19 cellular contexts compared by ENCODE assay signal in genomic region chr2:12610314-12610713, GRCh38.
DNase-seq lines count a peak whose midpoint lies in the region; ATAC-seq, FAIRE-seq and TF ChIP-seq lines count a peak whose summit lies in the region.
"Had no signal": no experiment of that assay in that cellular context is flagged by ENCODE, and none has a peak within 500 bp of the region (broad histone marks: within the 10 kb centered on the region; RNA-seq: fewer than 3 reads in every experiment).

No MANE protein-coding gene starts in this region.

- ATAC-seq in HepG2 (no peak), right lobe of liver (no peak)

- TF ChIP-seq POLR2A in HepG2 (IDR thresholded peaks at IDR 0.05; ENCODE audit: insufficient read depth in 1 of 2, low read depth in 2 of 2, low read length in 2 of 2) (no peak), right lobe of liver (IDR thresholded peaks at IDR 0.05) (no peak)

- in situ Hi-C loops in HepG2 (cut with HindIII; ENCODE audit: extremely low pct_ligation_motif_present, low pct_unique_long_range_greater_than_20kb), result no loop called here

- TF ChIP-seq CTCF in HepG2 (CRISPR knock-in tag; IDR thresholded peaks at IDR 0.05), result no peak
- TF ChIP-seq CTCF in right lobe of liver (IDR thresholded peaks at IDR 0.05), result no peak
- TF ChIP-seq CTCF in SU-DHL-6 (IDR thresholded peaks at IDR 0.05; ENCODE audit: insufficient read depth, low read length, poor library complexity, severe bottlenecking), result no peak
- TF ChIP-seq CTCF in smooth muscle cell (IDR thresholded peaks at IDR 0.05; ENCODE audit: borderline replicate concordance, insufficient read depth, poor library complexity, severe bottlenecking), result no peak

- FAIRE-seq in HepG2 (lab: Jason Lieb, UNC), result no peak
- FAIRE-seq: G401.6, GM12892, H1 had no signal

- H3K4me1 ChIP-seq in HepG2 (ENCODE audit: insufficient read depth, low read length) (no peaks in the 10 kb centered on the region), right lobe of liver (no peaks in the 10 kb centered on the region), smooth muscle cell (ENCODE audit: low read depth) (peaks cover 14% of the 10 kb centered on the region)

- H3K4me2 ChIP-seq in HepG2 (ENCODE audit: low read depth, low read length), result no peak overlapping the region
- peak overlapping the region; percentile 39 for H3K4me2 ChIP-seq in SU-DHL-6 (ENCODE audit: low read depth, low read length, poor library complexity, severe bottlenecking)
- peak overlapping the region; percentile 29 for H3K4me2 ChIP-seq in smooth muscle cell

- intact Hi-C loops in HepG2 (cut with micrococcal nuclease; ENCODE audit: unreplicated experiment) (no loop called here), right lobe of liver (cut with DNase I) (no loop called here)

- H3K9me3 ChIP-seq in HepG2 (ENCODE audit: low read length) (no peaks in the 10 kb centered on the region), right lobe of liver (no peaks in the 10 kb centered on the region), SU-DHL-6 (ENCODE audit: insufficient read depth, low read length) (no peaks in the 10 kb centered on the region), smooth muscle cell (replicated peaks; ENCODE audit: low read depth) (no peaks in the 10 kb centered on the region)

- H3F3A ChIP-seq in SU-DHL-6 (ENCODE audit: insufficient read depth), result peaks cover 30% of the 10 kb centered on the region
- H3F3A ChIP-seq in smooth muscle cell (ENCODE audit: low read depth), result peaks cover 5% of the 10 kb centered on the region

- H4K20me1 ChIP-seq in HepG2 (ENCODE audit: insufficient read depth, low read length) (no peaks in the 10 kb centered on the region), SU-DHL-6 (ENCODE audit: low read depth, low read length) (no peaks in the 10 kb centered on the region), smooth muscle cell (ENCODE audit: low read depth) (no peaks in the 10 kb centered on the region)

- no TSS peak for BruUV-seq in HepG2 (replicated peaks; lab: Mats Ljungman, UMichigan)

- H3K9ac ChIP-seq in HepG2 (ENCODE audit: insufficient read depth, low read depth, low read length) (no peak overlapping the region), SU-DHL-6 (ENCODE audit: low read length) (no peak overlapping the region), smooth muscle cell (ENCODE audit: low read depth) (no peak overlapping the region)
- H3K9ac ChIP-seq: GM23248 had no signal

- no peak for TF ChIP-seq RAD21 in HepG2 (CRISPR knock-in tag; IDR thresholded peaks at IDR 0.05)

- POLR2A ChIA-PET in HepG2 (lab: Yijun Ruan, JAX), result no interaction called here

- no peaks in the 10 kb centered on the region for H3K36me3 ChIP-seq in HepG2 (replicated peaks in 1 of 2; ENCODE audit: control insufficient read depth in 1 of 2, insufficient read depth in 2 of 2, low read length in 2 of 2)
- no peaks in the 10 kb centered on the region for H3K36me3 ChIP-seq in right lobe of liver
- no peaks in the 10 kb centered on the region for H3K36me3 ChIP-seq in SU-DHL-6 (ENCODE audit: low read length)
- no peaks in the 10 kb centered on the region for H3K36me3 ChIP-seq in smooth muscle cell (ENCODE audit: low read depth)

- H3K27ac ChIP-seq in HepG2 (ENCODE audit: extremely low read length, insufficient read depth, low read length) (no peak overlapping the region), right lobe of liver (no peak overlapping the region), SU-DHL-6 (ENCODE audit: low read depth, low read length) (peak overlapping the region; percentile 68), smooth muscle cell (ENCODE audit: low read depth) (peak overlapping the region; percentile 76)
- H3K27ac ChIP-seq: 22Rv1, GM23248 had no signal

- H3K9me2 ChIP-seq in SU-DHL-6 (replicated peaks; ENCODE audit: insufficient read depth, low read length), result no peaks in the 10 kb centered on the region

- H2AFZ ChIP-seq in HepG2 (ENCODE audit: low read length), result no peak overlapping the region
- H2AFZ ChIP-seq in SU-DHL-6 (ENCODE audit: low read depth, low read length, severe bottlenecking), result peak overlapping the region; percentile 23
- H2AFZ ChIP-seq in smooth muscle cell (ENCODE audit: low read depth), result peak overlapping the region; percentile 7
- H2AFZ ChIP-seq: GM23248 had no signal

- no peak for DNase-seq in HepG2 (ENCODE audit: low spot score)
- DNase-seq in right lobe of liver, result no peak
- DNase-seq in smooth muscle cell (lab: John Stamatoyannopoulos, UW; ENCODE audit: unreplicated experiment), result no peak
- DNase-seq in activated T-cell treated with anti-CD3 and anti-CD28 coated beads, Interleukin-2, amount 50 U/mL, for 1 hour, result no peak
- DNase-seq in NCI-H2196 treated with DMSO at 0.1 percent for 48 hours (lab: John Stamatoyannopoulos, UW; ENCODE audit: unreplicated experiment), result no peak
- DNase-seq: C1 segment of cervical spinal cord; Calu3; CD4-positive, alpha-beta memory T cell; COR-L47; DMS53; DMS79 treated with DMSO at 0.1 percent for 48 hours; GM23248; H7; HCEC 1CT had no signal

- H3K4me3 ChIP-seq in HepG2 (replicated peaks in 1 of 3; ENCODE audit: insufficient read depth in 1 of 3, low read depth in 2 of 3, low read length in 3 of 3) (no peak overlapping the region), right lobe of liver (no peak overlapping the region), SU-DHL-6 (ENCODE audit: insufficient read depth, low read length, poor library complexity, severe bottlenecking) (no peak overlapping the region), smooth muscle cell (no peak overlapping the region)
- H3K4me3 ChIP-seq: GM23248 had no signal

- no peak for TF ChIP-seq EP300 in HepG2 (IDR thresholded peaks at IDR 0.05; ENCODE audit: low read depth in 2 of 2, low read length in 2 of 2)
- no peak for TF ChIP-seq EP300 in HepG2 (CRISPR knock-in tag; IDR thresholded peaks at IDR 0.05; ENCODE audit: borderline replicate concordance)

- no peaks in the 10 kb centered on the region for H3K79me2 ChIP-seq in HepG2 (ENCODE audit: insufficient read depth, low read length)
- H3K79me2 ChIP-seq in SU-DHL-6 (ENCODE audit: insufficient read depth, low read length), result no peaks in the 10 kb centered on the region
- H3K79me2 ChIP-seq in smooth muscle cell (ENCODE audit: low read depth), result no peaks in the 10 kb centered on the region

- H3K27me3 ChIP-seq in HepG2 (ENCODE audit: control insufficient read depth in 1 of 2, insufficient read depth in 2 of 2, low read length in 2 of 2), result no peaks in the 10 kb centered on the region
- H3K27me3 ChIP-seq in right lobe of liver, result no peaks in the 10 kb centered on the region
- no peaks in the 10 kb centered on the region for H3K27me3 ChIP-seq in SU-DHL-6 (ENCODE audit: low read length)
- H3K27me3 ChIP-seq in smooth muscle cell (ENCODE audit: low read depth), result no peaks in the 10 kb centered on the region

- CTCF ChIA-PET in HepG2 (lab: Yijun Ruan, JAX; ENCODE audit: low intra/inter-chr PET ratio, low total read pairs), result no interaction called here

TF ChIP-seq in HepG2, 621 proteins besides CTCF, POLR2A, EP300 and RAD21:
- peak; percentile 12; the same call in 1 of the 2 replicates for TF ChIP-seq MAFF (IDR thresholded peaks at IDR 0.05; ENCODE audit: low read depth, low read length)
- TF ChIP-seq GABPA (IDR thresholded peaks at IDR 0.05; ENCODE audit: low read depth, low read length), result no peak
- no peak for TF ChIP-seq GABPA (CRISPR knock-in tag; IDR thresholded peaks at IDR 0.05; ENCODE audit: low read depth)
- no peak for TF ChIP-seq ZNF83 (CRISPR knock-in tag; IDR thresholded peaks at IDR 0.05; ENCODE audit: borderline replicate concordance)
- TF ChIP-seq RFX1 (IDR thresholded peaks at IDR 0.05), result no peak
- TF ChIP-seq DDIT3 (CRISPR knock-in tag; IDR thresholded peaks at IDR 0.05), result no peak
- TF ChIP-seq MAFK (conservative IDR thresholded peaks at IDR 0.05 in 1 of 2, IDR thresholded peaks at IDR 0.05 in 1 of 2; ENCODE audit: low read length in 2 of 2), result peak; percentile 7 to 42; a peak in 1 of 4 replicates
- no peak for TF ChIP-seq NRL (CRISPR knock-in tag; IDR thresholded peaks at IDR 0.05; ENCODE audit: borderline replicate concordance)
- no peak for TF ChIP-seq RERE (CRISPR knock-in tag; IDR thresholded peaks at IDR 0.05; ENCODE audit: low read depth)

Comparison
In these comparisons a context has a peak if more than half of its experiments do, and no peak if none do; other contexts are left out.
1. H3K27ac ChIP-seq: peak in SU-DHL-6 (single experiment) and smooth muscle cell (single experiment); none in HepG2 (single experiment) and right lobe of liver (0 of 3).